8 cellular contexts compared by ENCODE assay signal in the genomic region with DNA sequence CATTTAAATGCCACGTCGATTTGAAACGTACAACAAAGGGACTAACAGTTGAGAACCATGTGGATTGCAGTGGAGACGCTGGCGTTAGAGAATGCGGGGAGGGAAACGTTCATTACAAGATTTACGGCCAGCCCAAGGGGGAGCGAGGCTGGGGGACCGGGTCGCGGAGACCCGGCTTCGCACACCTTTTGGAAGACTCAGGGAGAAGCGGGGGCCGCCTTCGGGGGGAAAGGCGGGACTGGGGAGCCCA. TPM values are rescaled to one million over a fixed set of nuclear protein-coding genes. Genes with fewer than 3 reads are reported as not detected.
DNase-seq lines count a peak whose midpoint lies in the region; ATAC-seq and TF ChIP-seq lines count a peak whose summit lies in the region.

No MANE protein-coding gene starts in this region.

- H3K4me1 ChIP-seq in OCI-LY1 (ENCODE audit: insufficient read depth, low read length, severe bottlenecking) (peaks cover 7% of the 10 kb centered on the region), osteoblast (ENCODE audit: insufficient read depth, low read length) (peaks cover 4% of the 10 kb centered on the region)

- TF ChIP-seq CTCF in OCI-LY1 (IDR thresholded peaks at IDR 0.05; ENCODE audit: low read length) (no peak), dorsolateral prefrontal cortex (IDR thresholded peaks at IDR 0.05 in 54 of 56, conservative IDR thresholded peaks at IDR 0.05 in 2 of 56; ENCODE audit: low read depth in 1 of 56, partially characterized antibody in 56 of 56) (no peak), osteoblast (IDR thresholded peaks at IDR 0.05; ENCODE audit: extremely low read depth, low read depth, low read length) (no peak)

- H3K9me2 ChIP-seq in OCI-LY1 (ENCODE audit: low read depth, low read length), result no peaks in the 10 kb centered on the region

- H3K27me3 ChIP-seq in OCI-LY1 (ENCODE audit: insufficient read depth, low read length) (no peaks in the 10 kb centered on the region; the same call in 1 of the 2 replicates), dorsolateral prefrontal cortex (no peaks in the 10 kb centered on the region), osteoblast (ENCODE audit: insufficient read depth, low read length) (no peaks in the 10 kb centered on the region)

- H3K9me3 ChIP-seq in OCI-LY1 (ENCODE audit: low read length) (no peaks in the 10 kb centered on the region; the same call in 1 of the 2 replicates), osteoblast (ENCODE audit: low read depth, low read length) (no peaks in the 10 kb centered on the region)

- H3K4me3 ChIP-seq in OCI-LY1 (ENCODE audit: low read depth, low read length, poor library complexity, severe bottlenecking) (peak overlapping the region; percentile 61), dorsolateral prefrontal cortex (peak overlapping the region; percentile 55 to 98 (median 89)), osteoblast (ENCODE audit: insufficient read depth, low read length) (peak overlapping the region; percentile 94)

- H3K36me3 ChIP-seq in OCI-LY1 (ENCODE audit: insufficient read depth, low read length) (no peaks in the 10 kb centered on the region), osteoblast (ENCODE audit: insufficient read depth, low read length) (no peaks in the 10 kb centered on the region)

- peak overlapping the region; percentile 59; the same call in 1 of the 2 replicates for H3K4me2 ChIP-seq in OCI-LY1 (ENCODE audit: low read length)
- peak overlapping the region; percentile 83 for H3K4me2 ChIP-seq in osteoblast (ENCODE audit: insufficient read depth, low read length)

- H3K27ac ChIP-seq in OCI-LY1 (ENCODE audit: low read depth, low read length, poor library complexity, severe bottlenecking) (no peak overlapping the region), dorsolateral prefrontal cortex (peak overlapping the region; percentile 55 to 99 (median 94)), osteoblast (ENCODE audit: low read depth, low read length) (peak overlapping the region; percentile 86)

- no peaks in the 10 kb centered on the region for H3F3A ChIP-seq in OCI-LY1 (ENCODE audit: insufficient read depth, low read length)

- H3K9ac ChIP-seq in OCI-LY1 (ENCODE audit: low read length), result no peak overlapping the region

- H4K20me1 ChIP-seq in OCI-LY1 (ENCODE audit: insufficient read depth, low read length) (no peaks in the 10 kb centered on the region), osteoblast (ENCODE audit: insufficient read depth, low read length) (no peaks in the 10 kb centered on the region)

- intact Hi-C loops in dorsolateral prefrontal cortex (cut with DNase I), result loop anchor here in 1 of 2 donors (5.0 to 10.0 kb wide), 2 partner anchors 59 to 349 kb away; a partner anchor contains a TSS

- no peak for ATAC-seq in GM19455 (IDR thresholded peaks at IDR 0.05; ENCODE audit: unreplicated experiment)

- peak; percentile 36 for DNase-seq in DMS79 treated with DMSO at 0.1 percent for 48 hours (lab: John Stamatoyannopoulos, UW)
- no peak for DNase-seq in DMS79 (lab: John Stamatoyannopoulos, UW)
- peak in 1 of 10 donors; percentile 31 for DNase-seq in dorsolateral prefrontal cortex
- DNase-seq in osteoblast (ENCODE audit: insufficient read length, low spot score, missing footprints), result peak; percentile 86
- no peak for DNase-seq in activated effector memory CD4-positive, alpha-beta T cell treated with anti-CD3 and anti-CD28 coated beads, Interleukin-2, amount 50 U/mL, for 16 hours
- no peak for DNase-seq in activated CD4-positive, CD25-positive, alpha-beta regulatory T cell (lab: John Stamatoyannopoulos, UW)

- H3K79me2 ChIP-seq in OCI-LY1 (ENCODE audit: insufficient read depth, low read length), result no peaks in the 10 kb centered on the region
- no peaks in the 10 kb centered on the region for H3K79me2 ChIP-seq in osteoblast (ENCODE audit: insufficient read depth, low read length)

- H2AFZ ChIP-seq in OCI-LY1 (ENCODE audit: low read length) (no peak overlapping the region), osteoblast (ENCODE audit: low read length) (peak overlapping the region; percentile 96)

RNA-seq across cellular contexts. Expression of a gene that starts 20.8 kb away (rescaled TPM):
- total RNA-seq in dorsolateral prefrontal cortex (under 1 TPM in 65 of 120 experiments, not detected in 55; 0.09 to 0.42 (median 0.18) TPM), osteoblast (not detected in 2 replicates)

RNA-seq across cellular contexts. Expression of a gene that starts 48.8 kb away (rescaled TPM):
- under 1 TPM in 48 of 120 experiments, not detected in 72; 0.06 to 0.79 (median 0.16) TPM for total RNA-seq in dorsolateral prefrontal cortex
- total RNA-seq in osteoblast, result not detected in 2 replicates

Comparison
In these comparisons a context has a peak if more than half of its experiments do, and no peak if none do; other contexts are left out.
1. DNase-seq: peak in DMS79 treated with DMSO at 0.1 percent for 48 hours (single experiment) and osteoblast (single experiment); none in DMS79 (single experiment), activated effector memory CD4-positive, alpha-beta T cell treated with anti-CD3 and anti-CD28 coated beads, Interleukin-2, amount 50 U/mL, for 16 hours (single experiment) and activated CD4-positive, CD25-positive, alpha-beta regulatory T cell (0 of 4).
2. Peak in every context shown above with its lines, with median percentiles within 50 percentile points of each other: H3K4me3 ChIP-seq.